In the genomic region with DNA sequence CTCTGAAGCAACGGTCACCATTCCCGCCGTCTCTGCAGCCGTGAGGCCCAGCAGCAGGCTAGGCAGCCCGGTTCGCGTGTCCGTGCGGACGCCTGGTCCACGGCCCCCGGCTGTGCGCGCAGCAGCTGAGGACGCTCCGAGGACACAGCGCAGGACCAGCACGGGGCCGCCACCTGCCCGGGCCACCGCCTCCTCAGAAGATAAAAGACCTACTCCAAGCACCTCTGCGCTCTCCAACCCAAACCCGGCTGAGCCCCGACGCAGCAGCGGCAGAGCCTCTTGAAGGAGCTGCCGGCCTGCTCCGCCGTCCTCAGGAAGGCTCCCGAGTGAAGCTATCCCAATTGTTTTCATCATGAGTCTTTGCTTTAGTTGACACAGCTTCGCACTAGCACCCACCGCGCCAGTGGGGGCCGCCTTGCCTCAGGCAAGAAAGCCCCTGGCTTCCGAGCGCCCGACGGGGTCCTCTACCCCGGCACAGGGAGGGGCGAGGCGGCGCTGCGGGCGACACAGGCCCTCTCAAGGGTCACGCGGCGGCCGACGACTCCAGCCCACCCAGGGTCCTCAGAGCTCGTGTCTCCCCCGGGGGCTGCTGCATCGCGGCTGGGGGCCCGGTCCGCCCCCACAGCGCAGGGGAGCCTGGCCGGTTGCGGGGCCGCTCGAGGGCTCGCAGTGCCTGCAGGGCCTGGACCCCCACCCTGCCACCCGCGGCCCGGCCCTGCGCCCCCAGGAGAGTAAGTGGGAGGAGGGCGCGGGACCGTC, we compare ENCODE assay signal across 2 cellular contexts.
A peak's percentile ranks its signal among the peaks of the same experiment; 100 is the strongest.
TF ChIP-seq lines count a peak whose summit lies in the region.

No MANE protein-coding gene starts in this region.

TF ChIP-seq in HEK293T, 16 proteins besides CTCF, POLR2A, EP300 and RAD21:
- TF ChIP-seq SUZ12 (IDR thresholded peaks at IDR 0.05) (no peak), ARNT (IDR thresholded peaks at IDR 0.05) (no peak), TARDBP (IDR thresholded peaks at IDR 0.05) (no peak), ZNF384 (IDR thresholded peaks at IDR 0.05) (no peak), HDGF (IDR thresholded peaks at IDR 0.05; ENCODE audit: borderline replicate concordance) (no peak), BHLHE40 (IDR thresholded peaks at IDR 0.05; ENCODE audit: borderline replicate concordance) (no peak), LEF1 (IDR thresholded peaks at IDR 0.05; ENCODE audit: borderline replicate concordance) (no peak), ELF4 (IDR thresholded peaks at IDR 0.05) (no peak), FOXM1 (IDR thresholded peaks at IDR 0.05; ENCODE audit: borderline replicate concordance) (no peak), L3MBTL2 (conservative IDR thresholded peaks at IDR 0.05) (no peak), SP1 (IDR thresholded peaks at IDR 0.05) (no peak)
- TF ChIP-seq, protein P1, sequence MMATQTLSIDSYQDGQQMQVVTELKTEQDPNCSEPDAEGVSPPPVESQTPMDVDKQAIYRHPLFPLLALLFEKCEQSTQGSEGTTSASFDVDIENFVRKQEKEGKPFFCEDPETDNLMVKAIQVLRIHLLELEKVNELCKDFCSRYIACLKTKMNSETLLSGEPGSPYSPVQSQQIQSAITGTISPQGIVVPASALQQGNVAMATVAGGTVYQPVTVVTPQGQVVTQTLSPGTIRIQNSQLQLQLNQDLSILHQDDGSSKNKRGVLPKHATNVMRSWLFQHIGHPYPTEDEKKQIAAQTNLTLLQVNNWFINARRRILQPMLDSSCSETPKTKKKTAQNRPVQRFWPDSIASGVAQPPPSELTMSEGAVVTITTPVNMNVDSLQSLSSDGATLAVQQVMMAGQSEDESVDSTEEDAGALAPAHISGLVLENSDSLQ (IDR thresholded peaks at IDR 0.05), result no peak

TF ChIP-seq in H1, 55 proteins besides CTCF, POLR2A, EP300 and RAD21:
- TF ChIP-seq, protein P2, sequence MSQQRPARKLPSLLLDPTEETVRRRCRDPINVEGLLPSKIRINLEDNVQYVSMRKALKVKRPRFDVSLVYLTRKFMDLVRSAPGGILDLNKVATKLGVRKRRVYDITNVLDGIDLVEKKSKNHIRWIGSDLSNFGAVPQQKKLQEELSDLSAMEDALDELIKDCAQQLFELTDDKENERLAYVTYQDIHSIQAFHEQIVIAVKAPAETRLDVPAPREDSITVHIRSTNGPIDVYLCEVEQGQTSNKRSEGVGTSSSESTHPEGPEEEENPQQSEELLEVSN (IDR thresholded peaks at IDR 0.05), result peak; percentile 34; the same call in 1 of the 2 replicates
- TF ChIP-seq RXRA (IDR thresholded peaks at IDR 0.05; ENCODE audit: insufficient read depth, low read depth, low read length), result no peak
